27 cellular contexts compared by ENCODE assay signal in genomic region chr5:54634089-54634488, GRCh38.
DNase-seq lines count a peak whose midpoint lies in the region; ATAC-seq and TF ChIP-seq lines count a peak whose summit lies in the region.
"Had no signal": no experiment of that assay in that cellular context is flagged by ENCODE, and none has a peak within 500 bp of the region (broad histone marks: within the 10 kb centered on the region; RNA-seq: fewer than 3 reads in every experiment).

No MANE protein-coding gene starts in this region.

- CTCF ChIA-PET in mammary epithelial cell (lab: Charles Lee; ENCODE audit: low non-redundant PET) = no interaction called here

- H3K4me3 ChIP-seq in mammary epithelial cell (replicated peaks in 1 of 3; ENCODE audit: insufficient read depth in 1 of 3, low read depth in 2 of 3, low read length in 3 of 3) (no peak overlapping the region), breast epithelium (no peak overlapping the region), ascending aorta (no peak overlapping the region), tibial artery (no peak overlapping the region)
- H3K4me3 ChIP-seq: PC-9 had no signal

- dilution Hi-C loops in mammary epithelial cell (cut with HindIII; ENCODE audit: low sequenced_read_pairs) = no loop called here

- H3K27ac ChIP-seq in mammary epithelial cell (ENCODE audit: insufficient read depth, low read depth, low read length) (peak overlapping the region; percentile 73), breast epithelium (no peak overlapping the region), ascending aorta (peak overlapping the region; percentile 79 to 83), foreskin keratinocyte (no peak overlapping the region), tibial artery (peak overlapping the region; percentile 65 to 75)
- H3K27ac ChIP-seq: KMS-11, PC-9 had no signal

- H3K79me2 ChIP-seq in mammary epithelial cell (ENCODE audit: insufficient read depth, low read length) = no peaks in the 10 kb centered on the region

- in situ Hi-C loops in mammary epithelial cell (cut with MboI; ENCODE audit: low sequenced_read_pairs in 2 of 2) = no loop called here

- ATAC-seq in foreskin keratinocyte (peak; percentile 80), GM19351 (IDR thresholded peaks at IDR 0.05; ENCODE audit: unreplicated experiment) (no peak)

- WGBS in mammary epithelial cell (ENCODE audit: low coverage, missing lambda C conversion rate) = 0% methylated on average over 1 of the region's 1 CpG

- no TSS peak for BruUV-seq in mammary epithelial cell (replicated peaks; lab: Mats Ljungman, UMichigan)

- H3K4me1 ChIP-seq in mammary epithelial cell (ENCODE audit: insufficient read depth, low read length) (peaks cover 14% of the 10 kb centered on the region), breast epithelium (no peaks in the 10 kb centered on the region), ascending aorta (peaks cover 6 to 33% of the 10 kb centered on the region in 2 donors), foreskin keratinocyte (peaks cover 21% of the 10 kb centered on the region), tibial artery (peaks cover 5 to 56% (median 37%) of the 10 kb centered on the region in 4 donors)
- H3K4me1 ChIP-seq: BE2C had no signal

- H3K36me3 ChIP-seq in mammary epithelial cell (ENCODE audit: insufficient read depth, low read length) (no peaks in the 10 kb centered on the region), breast epithelium (no peaks in the 10 kb centered on the region), ascending aorta (no peaks in the 10 kb centered on the region), tibial artery (no peaks in the 10 kb centered on the region)
- H3K36me3 ChIP-seq: BE2C had no signal

- H2AFZ ChIP-seq in mammary epithelial cell (ENCODE audit: low read depth, low read length) = peak overlapping the region; percentile 63
- H2AFZ ChIP-seq: PC-9 had no signal

- H3K4me2 ChIP-seq in mammary epithelial cell (ENCODE audit: insufficient read depth, low read depth, low read length) = peak overlapping the region; percentile 56
- H3K4me2 ChIP-seq: KMS-11, PC-9 had no signal

- DNase-seq in mammary epithelial cell = peak; percentile 77
- DNase-seq in breast epithelium (ENCODE audit: low spot score in 2 of 2) = no peak
- DNase-seq in ascending aorta (ENCODE audit: low spot score in 2 of 2) = no peak
- peak; percentile 90 to 91 for DNase-seq in foreskin keratinocyte
- DNase-seq in tibial artery = no peak
- no peak for DNase-seq in DMS114 treated with DMSO at 0.1 percent for 48 hours (lab: John Stamatoyannopoulos, UW; ENCODE audit: unreplicated experiment)
- DNase-seq in NCI-H748 treated with DMSO at 0.1 percent for 48 hours (lab: John Stamatoyannopoulos, UW) = no peak
- DNase-seq: 8988T; ACHN; BE2C; CD8-positive, alpha-beta memory T cell; DMS 273 treated with DMSO at 0.1 percent for 48 hours; DMS79 treated with DMSO at 0.1 percent for 48 hours; GF-D8; H7; MM.1S; NCI-H1092; NCI-H146; NCI-H1930; NCI-H446; NCI-H524 treated with DMSO at 0.1 percent for 48 hours; NCI-H82; NK-92 treated with Interleukin-12 subunit alpha and Interleukin-12 subunit beta, amount 100 ng/mL, for 24 hours; PC-9; SHP77 had no signal

- intact Hi-C loops in mammary epithelial cell (cut with micrococcal nuclease) (loop anchor here (2.0 kb wide), 1 partner anchor 67 kb away; no protein-coding TSS in a partner anchor), breast epithelium (cut with DNase I; ENCODE audit: low total_unique reads) (no loop called here), ascending aorta (cut with DNase I) (loop anchor here (5.0 kb wide), 1 partner anchor 112 kb away; no protein-coding TSS in a partner anchor), tibial artery (cut with DNase I; ENCODE audit: low total_unique reads) (loop anchor here (10.0 kb wide), 1 partner anchor 109 kb away; no protein-coding TSS in a partner anchor)

- TF ChIP-seq CTCF in mammary epithelial cell (conservative IDR thresholded peaks at IDR 0.05 in 1 of 2, IDR thresholded peaks at IDR 0.05 in 1 of 2; ENCODE audit: extremely low read depth in 1 of 2, insufficient read depth in 1 of 2, low read depth in 1 of 2, low read length in 2 of 2) (no peak), breast epithelium (IDR thresholded peaks at IDR 0.05) (no peak), ascending aorta (IDR thresholded peaks at IDR 0.05) (no peak), foreskin keratinocyte (conservative IDR thresholded peaks at IDR 0.05) (no peak), tibial artery (IDR thresholded peaks at IDR 0.05) (no peak)

- no peaks in the 10 kb centered on the region for H4K20me1 ChIP-seq in mammary epithelial cell (ENCODE audit: insufficient read depth, low read length)

- H3K27me3 ChIP-seq in mammary epithelial cell (ENCODE audit: insufficient read depth, low read length) (no peaks in the 10 kb centered on the region), breast epithelium (no peaks in the 10 kb centered on the region), ascending aorta (no peaks in the 10 kb centered on the region), foreskin keratinocyte (no peaks in the 10 kb centered on the region), tibial artery (no peaks in the 10 kb centered on the region)
- H3K27me3 ChIP-seq: BE2C had no signal

- H3K9me3 ChIP-seq in mammary epithelial cell (replicated peaks; ENCODE audit: insufficient read depth, low read length) (no peaks in the 10 kb centered on the region), breast epithelium (no peaks in the 10 kb centered on the region), ascending aorta (no peaks in the 10 kb centered on the region), tibial artery (no peaks in the 10 kb centered on the region)
- H3K9me3 ChIP-seq: BE2C had no signal

- no peak overlapping the region for H3K9ac ChIP-seq in mammary epithelial cell (ENCODE audit: insufficient read depth, low read length)
- H3K9ac ChIP-seq: KMS-11 had no signal

- no peak for TF ChIP-seq POLR2A in breast epithelium (IDR thresholded peaks at IDR 0.05)

Comparison
In these comparisons a context has a peak if more than half of its experiments do, and no peak if none do; other contexts are left out.
1. DNase-seq: peak in mammary epithelial cell (single experiment) and foreskin keratinocyte (2 of 2); none in breast epithelium (0 of 2), ascending aorta (0 of 2), tibial artery (0 of 2), DMS114 treated with DMSO at 0.1 percent for 48 hours (single experiment) and NCI-H748 treated with DMSO at 0.1 percent for 48 hours (single experiment).
2. H3K27ac ChIP-seq: peak in mammary epithelial cell (single experiment), ascending aorta (2 of 2) and tibial artery (2 of 2); none in breast epithelium (0 of 2) and foreskin keratinocyte (single experiment).